In genomic region chr10:52028518-52028858, GRCh38 we compare ENCODE assay signal across 9 cellular contexts.
"Had no signal": no experiment of that assay in that cellular context is flagged by ENCODE, and none has a peak within 500 bp of the region (broad histone marks: within the 10 kb centered on the region; RNA-seq: fewer than 3 reads in every experiment).

No MANE protein-coding gene starts in this region.

- H3K4me3 Mint-ChIP-seq: H9, HFFc6 had no signal

- H3K4me1 ChIP-seq: HAP-1 had no signal

- FAIRE-seq: H54 had no signal

- DNase-seq: GM23248, GOT3, H7, H9, HCEC 1CT, HFFc6 had no signal

- H3K9ac ChIP-seq: GM23248 had no signal

- H3K36me3 ChIP-seq: HAP-1 had no signal

- H2AFZ ChIP-seq: GM23248 had no signal

- H3K27ac ChIP-seq: GM23248 had no signal

- H3K9me3 ChIP-seq: HAP-1 had no signal

- H3K9me3 Mint-ChIP-seq: HFFc6 had no signal

- H3K27ac Mint-ChIP-seq: HFFc6 had no signal

- ATAC-seq: HCT116 had no signal

- H3K4me3 ChIP-seq: GM23248, HAP-1 had no signal
